ENCODE assay signal across 2 cellular contexts in the genomic region with DNA sequence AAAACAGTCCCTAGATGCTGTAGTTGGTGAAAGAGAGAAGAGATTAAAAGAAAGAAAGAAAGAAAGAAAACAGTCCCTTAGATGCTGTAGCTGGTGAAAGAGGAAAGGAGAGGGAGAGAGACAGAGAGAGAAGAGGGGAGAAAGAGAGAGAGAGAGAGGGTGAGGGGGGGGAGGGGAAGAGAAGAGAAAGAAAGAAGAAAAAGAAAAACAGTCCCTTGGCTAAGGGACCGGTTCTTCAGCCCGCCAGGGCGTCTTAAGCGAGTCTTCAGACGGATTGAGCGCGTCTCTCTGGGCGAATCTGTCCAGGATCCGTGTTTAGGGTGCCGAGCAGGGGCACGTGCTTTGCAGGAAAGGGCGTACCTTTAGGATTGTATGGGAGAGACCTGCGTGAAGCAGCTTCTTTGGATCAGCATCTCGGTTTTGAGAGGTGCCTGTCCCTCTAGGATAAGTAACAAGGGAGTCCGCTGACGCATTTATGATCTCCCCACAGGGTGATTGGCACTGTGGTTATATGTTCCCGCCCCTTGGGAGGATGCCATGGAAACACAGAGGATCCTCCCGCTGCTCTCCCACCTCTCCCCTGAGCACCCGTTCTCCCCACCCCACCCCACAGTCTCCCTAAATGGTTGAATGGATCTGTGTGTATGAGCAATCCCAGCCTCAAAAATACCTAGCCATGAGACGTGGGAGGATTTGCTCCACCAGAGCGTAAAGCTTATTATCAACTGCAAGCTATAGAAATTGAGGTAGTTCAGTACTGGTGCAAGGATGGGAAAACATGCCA.
TF ChIP-seq lines count a peak whose summit lies in the region.

No MANE protein-coding gene starts in this region.

TF ChIP-seq in HEK293, 187 proteins besides CTCF, POLR2A, EP300 and RAD21 (continued from another document and continues in another):
- TF ChIP-seq, protein P1, sequence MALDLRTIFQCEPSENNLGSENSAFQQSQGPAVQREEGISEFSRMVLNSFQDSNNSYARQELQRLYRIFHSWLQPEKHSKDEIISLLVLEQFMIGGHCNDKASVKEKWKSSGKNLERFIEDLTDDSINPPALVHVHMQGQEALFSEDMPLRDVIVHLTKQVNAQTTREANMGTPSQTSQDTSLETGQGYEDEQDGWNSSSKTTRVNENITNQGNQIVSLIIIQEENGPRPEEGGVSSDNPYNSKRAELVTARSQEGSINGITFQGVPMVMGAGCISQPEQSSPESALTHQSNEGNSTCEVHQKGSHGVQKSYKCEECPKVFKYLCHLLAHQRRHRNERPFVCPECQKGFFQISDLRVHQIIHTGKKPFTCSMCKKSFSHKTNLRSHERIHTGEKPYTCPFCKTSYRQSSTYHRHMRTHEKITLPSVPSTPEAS (tag by site-specific recombination; IDR thresholded peaks at IDR 0.05): no peak
- TF ChIP-seq ZNF521 (tag by site-specific recombination; IDR thresholded peaks at IDR 0.05) (0 out of 2 replicates have a peak, but pooled peaks have one; percentile 19), ZNF16 (tag by site-specific recombination; IDR thresholded peaks at IDR 0.05; ENCODE audit: low read depth) (no peak), ZNF76 (tag by site-specific recombination; IDR thresholded peaks at IDR 0.05; ENCODE audit: borderline replicate concordance, low read depth) (no peak), SCRT1 (tag by site-specific recombination; IDR thresholded peaks at IDR 0.05; ENCODE audit: borderline replicate concordance) (no peak), ZFP69B (tag by site-specific recombination; IDR thresholded peaks at IDR 0.05) (peak; percentile 70), ZNF155 (tag by site-specific recombination; IDR thresholded peaks at IDR 0.05) (no peak), ZNF211 (tag by site-specific recombination; IDR thresholded peaks at IDR 0.05; ENCODE audit: low read depth) (no peak), SETDB1 (IDR thresholded peaks at IDR 0.05; ENCODE audit: insufficient read length, low read length) (no peak), ZNF354C (tag by site-specific recombination; IDR thresholded peaks at IDR 0.05; ENCODE audit: borderline replicate concordance, low read depth) (no peak), BCL11A (tag by site-specific recombination; IDR thresholded peaks at IDR 0.05; ENCODE audit: low read depth) (no peak), ZBTB48 (tag by site-specific recombination; IDR thresholded peaks at IDR 0.05) (peak; percentile 100), ZNF140 (tag by site-specific recombination; IDR thresholded peaks at IDR 0.05) (no peak), MZF1 (tag by site-specific recombination; IDR thresholded peaks at IDR 0.05; ENCODE audit: borderline replicate concordance) (no peak), ZNF629 (tag by site-specific recombination; IDR thresholded peaks at IDR 0.05) (peak; percentile 81; the same call in 1 of the 2 replicates), ZNF621 (tag by site-specific recombination; IDR thresholded peaks at IDR 0.05) (no peak), ZNF146 (tag by site-specific recombination; IDR thresholded peaks at IDR 0.05) (no peak), TRIM28 (IDR thresholded peaks at IDR 0.05; ENCODE audit: borderline replicate concordance, low read length) (no peak), ZEB2 (tag by site-specific recombination; IDR thresholded peaks at IDR 0.05) (no peak), ZNF555 (tag by site-specific recombination; conservative IDR thresholded peaks at IDR 0.05) (no peak), ZSCAN30 (tag by site-specific recombination; IDR thresholded peaks at IDR 0.05) (peak; percentile 30; the same call in 1 of the 2 replicates), ZBTB7A (tag by site-specific recombination; IDR thresholded peaks at IDR 0.05; ENCODE audit: low read depth) (no peak)
- TF ChIP-seq, protein P2, sequence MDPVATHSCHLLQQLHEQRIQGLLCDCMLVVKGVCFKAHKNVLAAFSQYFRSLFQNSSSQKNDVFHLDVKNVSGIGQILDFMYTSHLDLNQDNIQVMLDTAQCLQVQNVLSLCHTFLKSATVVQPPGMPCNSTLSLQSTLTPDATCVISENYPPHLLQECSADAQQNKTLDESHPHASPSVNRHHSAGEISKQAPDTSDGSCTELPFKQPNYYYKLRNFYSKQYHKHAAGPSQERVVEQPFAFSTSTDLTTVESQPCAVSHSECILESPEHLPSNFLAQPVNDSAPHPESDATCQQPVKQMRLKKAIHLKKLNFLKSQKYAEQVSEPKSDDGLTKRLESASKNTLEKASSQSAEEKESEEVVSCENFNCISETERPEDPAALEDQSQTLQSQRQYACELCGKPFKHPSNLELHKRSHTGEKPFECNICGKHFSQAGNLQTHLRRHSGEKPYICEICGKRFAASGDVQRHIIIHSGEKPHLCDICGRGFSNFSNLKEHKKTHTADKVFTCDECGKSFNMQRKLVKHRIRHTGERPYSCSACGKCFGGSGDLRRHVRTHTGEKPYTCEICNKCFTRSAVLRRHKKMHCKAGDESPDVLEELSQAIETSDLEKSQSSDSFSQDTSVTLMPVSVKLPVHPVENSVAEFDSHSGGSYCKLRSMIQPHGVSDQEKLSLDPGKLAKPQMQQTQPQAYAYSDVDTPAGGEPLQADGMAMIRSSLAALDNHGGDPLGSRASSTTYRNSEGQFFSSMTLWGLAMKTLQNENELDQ (tag by site-specific recombination; IDR thresholded peaks at IDR 0.05; ENCODE audit: low read depth): no peak
- TF ChIP-seq, protein P3, sequence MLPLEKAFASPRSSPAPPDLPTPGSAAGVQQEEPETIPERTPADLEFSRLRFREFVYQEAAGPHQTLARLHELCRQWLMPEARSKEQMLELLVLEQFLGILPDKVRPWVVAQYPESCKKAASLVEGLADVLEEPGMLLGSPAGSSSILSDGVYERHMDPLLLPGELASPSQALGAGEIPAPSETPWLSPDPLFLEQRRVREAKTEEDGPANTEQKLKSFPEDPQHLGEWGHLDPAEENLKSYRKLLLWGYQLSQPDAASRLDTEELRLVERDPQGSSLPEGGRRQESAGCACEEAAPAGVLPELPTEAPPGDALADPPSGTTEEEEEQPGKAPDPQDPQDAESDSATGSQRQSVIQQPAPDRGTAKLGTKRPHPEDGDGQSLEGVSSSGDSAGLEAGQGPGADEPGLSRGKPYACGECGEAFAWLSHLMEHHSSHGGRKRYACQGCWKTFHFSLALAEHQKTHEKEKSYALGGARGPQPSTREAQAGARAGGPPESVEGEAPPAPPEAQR (tag by site-specific recombination; IDR thresholded peaks at IDR 0.05): peak; percentile 12; the same call in 1 of the 2 replicates
- TF ChIP-seq, protein P4, sequence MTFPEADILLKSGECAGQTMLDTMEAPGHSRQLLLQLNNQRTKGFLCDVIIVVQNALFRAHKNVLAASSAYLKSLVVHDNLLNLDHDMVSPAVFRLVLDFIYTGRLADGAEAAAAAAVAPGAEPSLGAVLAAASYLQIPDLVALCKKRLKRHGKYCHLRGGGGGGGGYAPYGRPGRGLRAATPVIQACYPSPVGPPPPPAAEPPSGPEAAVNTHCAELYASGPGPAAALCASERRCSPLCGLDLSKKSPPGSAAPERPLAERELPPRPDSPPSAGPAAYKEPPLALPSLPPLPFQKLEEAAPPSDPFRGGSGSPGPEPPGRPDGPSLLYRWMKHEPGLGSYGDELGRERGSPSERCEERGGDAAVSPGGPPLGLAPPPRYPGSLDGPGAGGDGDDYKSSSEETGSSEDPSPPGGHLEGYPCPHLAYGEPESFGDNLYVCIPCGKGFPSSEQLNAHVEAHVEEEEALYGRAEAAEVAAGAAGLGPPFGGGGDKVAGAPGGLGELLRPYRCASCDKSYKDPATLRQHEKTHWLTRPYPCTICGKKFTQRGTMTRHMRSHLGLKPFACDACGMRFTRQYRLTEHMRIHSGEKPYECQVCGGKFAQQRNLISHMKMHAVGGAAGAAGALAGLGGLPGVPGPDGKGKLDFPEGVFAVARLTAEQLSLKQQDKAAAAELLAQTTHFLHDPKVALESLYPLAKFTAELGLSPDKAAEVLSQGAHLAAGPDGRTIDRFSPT (tag by site-specific recombination; IDR thresholded peaks at IDR 0.05): no peak

TF ChIP-seq in GM12878, 131 proteins besides CTCF, POLR2A, EP300 and RAD21 (continued from another document and continues in another):
- TF ChIP-seq, protein P5, sequence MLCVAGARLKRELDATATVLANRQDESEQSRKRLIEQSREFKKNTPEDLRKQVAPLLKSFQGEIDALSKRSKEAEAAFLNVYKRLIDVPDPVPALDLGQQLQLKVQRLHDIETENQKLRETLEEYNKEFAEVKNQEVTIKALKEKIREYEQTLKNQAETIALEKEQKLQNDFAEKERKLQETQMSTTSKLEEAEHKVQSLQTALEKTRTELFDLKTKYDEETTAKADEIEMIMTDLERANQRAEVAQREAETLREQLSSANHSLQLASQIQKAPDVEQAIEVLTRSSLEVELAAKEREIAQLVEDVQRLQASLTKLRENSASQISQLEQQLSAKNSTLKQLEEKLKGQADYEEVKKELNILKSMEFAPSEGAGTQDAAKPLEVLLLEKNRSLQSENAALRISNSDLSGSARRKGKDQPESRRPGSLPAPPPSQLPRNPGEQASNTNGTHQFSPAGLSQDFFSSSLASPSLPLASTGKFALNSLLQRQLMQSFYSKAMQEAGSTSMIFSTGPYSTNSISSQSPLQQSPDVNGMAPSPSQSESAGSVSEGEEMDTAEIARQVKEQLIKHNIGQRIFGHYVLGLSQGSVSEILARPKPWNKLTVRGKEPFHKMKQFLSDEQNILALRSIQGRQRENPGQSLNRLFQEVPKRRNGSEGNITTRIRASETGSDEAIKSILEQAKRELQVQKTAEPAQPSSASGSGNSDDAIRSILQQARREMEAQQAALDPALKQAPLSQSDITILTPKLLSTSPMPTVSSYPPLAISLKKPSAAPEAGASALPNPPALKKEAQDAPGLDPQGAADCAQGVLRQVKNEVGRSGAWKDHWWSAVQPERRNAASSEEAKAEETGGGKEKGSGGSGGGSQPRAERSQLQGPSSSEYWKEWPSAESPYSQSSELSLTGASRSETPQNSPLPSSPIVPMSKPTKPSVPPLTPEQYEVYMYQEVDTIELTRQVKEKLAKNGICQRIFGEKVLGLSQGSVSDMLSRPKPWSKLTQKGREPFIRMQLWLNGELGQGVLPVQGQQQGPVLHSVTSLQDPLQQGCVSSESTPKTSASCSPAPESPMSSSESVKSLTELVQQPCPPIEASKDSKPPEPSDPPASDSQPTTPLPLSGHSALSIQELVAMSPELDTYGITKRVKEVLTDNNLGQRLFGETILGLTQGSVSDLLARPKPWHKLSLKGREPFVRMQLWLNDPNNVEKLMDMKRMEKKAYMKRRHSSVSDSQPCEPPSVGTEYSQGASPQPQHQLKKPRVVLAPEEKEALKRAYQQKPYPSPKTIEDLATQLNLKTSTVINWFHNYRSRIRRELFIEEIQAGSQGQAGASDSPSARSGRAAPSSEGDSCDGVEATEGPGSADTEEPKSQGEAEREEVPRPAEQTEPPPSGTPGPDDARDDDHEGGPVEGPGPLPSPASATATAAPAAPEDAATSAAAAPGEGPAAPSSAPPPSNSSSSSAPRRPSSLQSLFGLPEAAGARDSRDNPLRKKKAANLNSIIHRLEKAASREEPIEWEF (IDR thresholded peaks at IDR 0.05; ENCODE audit: insufficient replicate concordance, low read depth, low read length): no peak
- TF ChIP-seq SMC3 (IDR thresholded peaks at IDR 0.05; ENCODE audit: borderline replicate concordance, low read length) (no peak), SIX5 (IDR thresholded peaks at IDR 0.05; ENCODE audit: low read depth, low read length, severe bottlenecking) (no peak), PAX8 (IDR thresholded peaks at IDR 0.05) (peak; percentile 92), CBFB (IDR thresholded peaks at IDR 0.05; ENCODE audit: low read depth) (peak; percentile 67; the same call in 1 of the 2 replicates), ZNF207 (IDR thresholded peaks at IDR 0.05; ENCODE audit: borderline replicate concordance) (no peak), HCFC1 (IDR thresholded peaks at IDR 0.05; ENCODE audit: low read length) (no peak), NR2C1 (IDR thresholded peaks at IDR 0.05) (no peak), RCOR1 (conservative IDR thresholded peaks at IDR 0.05; ENCODE audit: low read depth, low read length) (no peak), HDAC2 (IDR thresholded peaks at IDR 0.05) (no peak), JUNB (IDR thresholded peaks at IDR 0.05) (peak; percentile 85), TCF3 (IDR thresholded peaks at IDR 0.05; ENCODE audit: borderline replicate concordance, insufficient read depth, low read depth, low read length) (no peak)
- TF ChIP-seq, protein P6, sequence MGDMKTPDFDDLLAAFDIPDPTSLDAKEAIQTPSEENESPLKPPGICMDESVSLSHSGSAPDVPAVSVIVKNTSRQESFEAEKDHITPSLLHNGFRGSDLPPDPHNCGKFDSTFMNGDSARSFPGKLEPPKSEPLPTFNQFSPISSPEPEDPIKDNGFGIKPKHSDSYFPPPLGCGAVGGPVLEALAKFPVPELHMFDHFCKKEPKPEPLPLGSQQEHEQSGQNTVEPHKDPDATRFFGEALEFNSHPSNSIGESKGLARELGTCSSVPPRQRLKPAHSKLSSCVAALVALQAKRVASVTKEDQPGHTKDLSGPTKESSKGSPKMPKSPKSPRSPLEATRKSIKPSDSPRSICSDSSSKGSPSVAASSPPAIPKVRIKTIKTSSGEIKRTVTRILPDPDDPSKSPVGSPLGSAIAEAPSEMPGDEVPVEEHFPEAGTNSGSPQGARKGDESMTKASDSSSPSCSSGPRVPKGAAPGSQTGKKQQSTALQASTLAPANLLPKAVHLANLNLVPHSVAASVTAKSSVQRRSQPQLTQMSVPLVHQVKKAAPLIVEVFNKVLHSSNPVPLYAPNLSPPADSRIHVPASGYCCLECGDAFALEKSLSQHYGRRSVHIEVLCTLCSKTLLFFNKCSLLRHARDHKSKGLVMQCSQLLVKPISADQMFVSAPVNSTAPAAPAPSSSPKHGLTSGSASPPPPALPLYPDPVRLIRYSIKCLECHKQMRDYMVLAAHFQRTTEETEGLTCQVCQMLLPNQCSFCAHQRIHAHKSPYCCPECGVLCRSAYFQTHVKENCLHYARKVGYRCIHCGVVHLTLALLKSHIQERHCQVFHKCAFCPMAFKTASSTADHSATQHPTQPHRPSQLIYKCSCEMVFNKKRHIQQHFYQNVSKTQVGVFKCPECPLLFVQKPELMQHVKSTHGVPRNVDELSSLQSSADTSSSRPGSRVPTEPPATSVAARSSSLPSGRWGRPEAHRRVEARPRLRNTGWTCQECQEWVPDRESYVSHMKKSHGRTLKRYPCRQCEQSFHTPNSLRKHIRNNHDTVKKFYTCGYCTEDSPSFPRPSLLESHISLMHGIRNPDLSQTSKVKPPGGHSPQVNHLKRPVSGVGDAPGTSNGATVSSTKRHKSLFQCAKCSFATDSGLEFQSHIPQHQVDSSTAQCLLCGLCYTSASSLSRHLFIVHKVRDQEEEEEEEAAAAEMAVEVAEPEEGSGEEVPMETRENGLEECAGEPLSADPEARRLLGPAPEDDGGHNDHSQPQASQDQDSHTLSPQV (IDR thresholded peaks at IDR 0.05): no peak
- TF ChIP-seq, protein P7, sequence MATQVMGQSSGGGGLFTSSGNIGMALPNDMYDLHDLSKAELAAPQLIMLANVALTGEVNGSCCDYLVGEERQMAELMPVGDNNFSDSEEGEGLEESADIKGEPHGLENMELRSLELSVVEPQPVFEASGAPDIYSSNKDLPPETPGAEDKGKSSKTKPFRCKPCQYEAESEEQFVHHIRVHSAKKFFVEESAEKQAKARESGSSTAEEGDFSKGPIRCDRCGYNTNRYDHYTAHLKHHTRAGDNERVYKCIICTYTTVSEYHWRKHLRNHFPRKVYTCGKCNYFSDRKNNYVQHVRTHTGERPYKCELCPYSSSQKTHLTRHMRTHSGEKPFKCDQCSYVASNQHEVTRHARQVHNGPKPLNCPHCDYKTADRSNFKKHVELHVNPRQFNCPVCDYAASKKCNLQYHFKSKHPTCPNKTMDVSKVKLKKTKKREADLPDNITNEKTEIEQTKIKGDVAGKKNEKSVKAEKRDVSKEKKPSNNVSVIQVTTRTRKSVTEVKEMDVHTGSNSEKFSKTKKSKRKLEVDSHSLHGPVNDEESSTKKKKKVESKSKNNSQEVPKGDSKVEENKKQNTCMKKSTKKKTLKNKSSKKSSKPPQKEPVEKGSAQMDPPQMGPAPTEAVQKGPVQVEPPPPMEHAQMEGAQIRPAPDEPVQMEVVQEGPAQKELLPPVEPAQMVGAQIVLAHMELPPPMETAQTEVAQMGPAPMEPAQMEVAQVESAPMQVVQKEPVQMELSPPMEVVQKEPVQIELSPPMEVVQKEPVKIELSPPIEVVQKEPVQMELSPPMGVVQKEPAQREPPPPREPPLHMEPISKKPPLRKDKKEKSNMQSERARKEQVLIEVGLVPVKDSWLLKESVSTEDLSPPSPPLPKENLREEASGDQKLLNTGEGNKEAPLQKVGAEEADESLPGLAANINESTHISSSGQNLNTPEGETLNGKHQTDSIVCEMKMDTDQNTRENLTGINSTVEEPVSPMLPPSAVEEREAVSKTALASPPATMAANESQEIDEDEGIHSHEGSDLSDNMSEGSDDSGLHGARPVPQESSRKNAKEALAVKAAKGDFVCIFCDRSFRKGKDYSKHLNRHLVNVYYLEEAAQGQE (IDR thresholded peaks at IDR 0.05; ENCODE audit: low read depth, low read length): no peak
